In genomic region chr5:81779125-81779934, GRCh38 we compare ENCODE assay signal across 8 cellular contexts. TPM values are rescaled to one million over a fixed set of nuclear protein-coding genes. Genes with fewer than 3 reads are reported as not detected.
A peak's percentile ranks its signal among the peaks of the same experiment; 100 is the strongest.
DNase-seq lines count a peak whose midpoint lies in the region; ATAC-seq and TF ChIP-seq lines count a peak whose summit lies in the region.

No MANE protein-coding gene starts in this region.

- DNase-seq in AG20443 (ENCODE audit: low spot score) (peak; percentile 51), GM19240 (ENCODE audit: insufficient read length, low spot score) (peak; percentile 21), T-helper 9 cell (peak; percentile 7), cardiac fibroblast (ENCODE audit: low read depth in 2 of 2) (peak; percentile 43 to 48), NCI-H345 treated with DMSO at 0.1 percent for 48 hours (lab: John Stamatoyannopoulos, UW; ENCODE audit: unreplicated experiment) (no peak)
- DNase-seq in stimulated activated effector memory CD8-positive, alpha-beta T cell treated with anti-CD3 and anti-CD28 coated beads, Interleukin-12 subunit alpha, Interleukin-12 subunit beta, amount 100 ng/mL, for 72 hours (ENCODE audit: low spot score in 2 of 2) = peak; percentile 8 to 56

- no peaks in the 10 kb centered on the region for H3K9me3 Mint-ChIP-seq in stimulated activated effector memory CD8-positive, alpha-beta T cell treated with anti-CD3 and anti-CD28 coated beads, Interleukin-12 subunit alpha, Interleukin-12 subunit beta, amount 100 ng/mL, for 72 hours

- H3K4me3 Mint-ChIP-seq in stimulated activated effector memory CD8-positive, alpha-beta T cell treated with anti-CD3 and anti-CD28 coated beads, Interleukin-12 subunit alpha, Interleukin-12 subunit beta, amount 100 ng/mL, for 72 hours = peak overlapping the region; percentile 75

- ATAC-seq in HG03432 (IDR thresholded peaks at IDR 0.05; ENCODE audit: unreplicated experiment) = peak; percentile 93
- peak; percentile 74 for ATAC-seq in stimulated activated effector memory CD8-positive, alpha-beta T cell treated with anti-CD3 and anti-CD28 coated beads, Interleukin-12 subunit alpha, Interleukin-12 subunit beta, amount 100 ng/mL, for 72 hours

- TF ChIP-seq CTCF in cardiac fibroblast (IDR thresholded peaks at IDR 0.05; ENCODE audit: low read depth, low read length) = no peak
- TF ChIP-seq CTCF in liver (IDR thresholded peaks at IDR 0.05; ENCODE audit: low read depth, low read length, missing input control) = no peak

- H3K4me3 ChIP-seq in cardiac fibroblast (replicated peaks in 1 of 2; ENCODE audit: low read depth in 2 of 2, low read length in 2 of 2) = peak overlapping the region in 1 of 2 donors; percentile 30
- H3K4me3 ChIP-seq in liver (ENCODE audit: low read depth in 1 of 3, low read length in 3 of 3) = peak overlapping the region; percentile 11 to 46 (median 20)

- no peaks in the 10 kb centered on the region for H3K27me3 ChIP-seq in liver (ENCODE audit: control insufficient read depth in 4 of 4, insufficient read depth in 4 of 4, low read length in 3 of 4)

- no peaks in the 10 kb centered on the region for H3K36me3 ChIP-seq in liver (ENCODE audit: control insufficient read depth in 4 of 4, insufficient read depth in 3 of 4, low read depth in 1 of 4, low read length in 3 of 4)

- H3K4me1 Mint-ChIP-seq in stimulated activated effector memory CD8-positive, alpha-beta T cell treated with anti-CD3 and anti-CD28 coated beads, Interleukin-12 subunit alpha, Interleukin-12 subunit beta, amount 100 ng/mL, for 72 hours = peaks cover 21% of the 10 kb centered on the region

- WGBS in liver = 3% methylated on average over 5 of the region's 5 CpGs

- peak in 1 of 2 donors; percentile 10 for TF ChIP-seq RAD21 in liver (IDR thresholded peaks at IDR 0.05)

- H3K36me3 Mint-ChIP-seq in stimulated activated effector memory CD8-positive, alpha-beta T cell treated with anti-CD3 and anti-CD28 coated beads, Interleukin-12 subunit alpha, Interleukin-12 subunit beta, amount 100 ng/mL, for 72 hours = no peaks in the 10 kb centered on the region

- H3K27ac Mint-ChIP-seq in stimulated activated effector memory CD8-positive, alpha-beta T cell treated with anti-CD3 and anti-CD28 coated beads, Interleukin-12 subunit alpha, Interleukin-12 subunit beta, amount 100 ng/mL, for 72 hours = peak overlapping the region; percentile 95

- H3K27ac ChIP-seq in liver (ENCODE audit: low read depth in 1 of 2, low read length in 2 of 2) = peak overlapping the region; percentile 77 to 87

- H3K9ac ChIP-seq in liver (ENCODE audit: low read depth in 1 of 2, low read length in 2 of 2) = peak overlapping the region; percentile 33 to 68

- peaks cover 0 to 19% (median 6%) of the 10 kb centered on the region in 4 donors for H3K4me1 ChIP-seq in liver (ENCODE audit: control insufficient read depth in 4 of 4, insufficient read depth in 4 of 4, low read length in 3 of 4)

- no peaks in the 10 kb centered on the region for H3K9me3 ChIP-seq in liver (ENCODE audit: control insufficient read depth in 4 of 4, low read length in 3 of 4)

TF ChIP-seq in liver, 16 proteins besides CTCF, POLR2A, EP300 and RAD21:
- TF ChIP-seq YY1 (IDR thresholded peaks at IDR 0.05) = peak; percentile 71
- peak; percentile 10 to 35 for TF ChIP-seq HNF4A (conservative IDR thresholded peaks at IDR 0.05)
- TF ChIP-seq SP1 (IDR thresholded peaks at IDR 0.05) = peak; percentile 57
- TF ChIP-seq ATF3 (IDR thresholded peaks at IDR 0.05) = no peak
- peak; percentile 10 to 37 for TF ChIP-seq RXRA (IDR thresholded peaks at IDR 0.05)

RNA-seq across cellular contexts. Expression of gene SSBP2, which starts 28.4 kb away (rescaled TPM):
- 10 to 100 TPM in 1 of 2 donors, 1 to 10 TPM in 1; 4.3 to 10.1 TPM for total RNA-seq in liver
- polyA plus RNA-seq in liver = 1 to 10 TPM; 2.2 to 3.9 TPM
